ENCODE assay signal across 14 cellular contexts in genomic region chr2:113980946-113981345, GRCh38.
DNase-seq lines count a peak whose midpoint lies in the region; ATAC-seq and TF ChIP-seq lines count a peak whose summit lies in the region.
"Had no signal": no experiment of that assay in that cellular context is flagged by ENCODE, and none has a peak within 500 bp of the region (broad histone marks: within the 10 kb centered on the region; RNA-seq: fewer than 3 reads in every experiment).

No MANE protein-coding gene starts in this region.

- peaks cover 10% of the 10 kb centered on the region for H3K4me1 Mint-ChIP-seq in activated CD8-positive, alpha-beta T cell treated with anti-CD3 and anti-CD28 coated beads, Interleukin-2, amount 10 ng/mL, durations not matched to agents 7 days and 5 days (ENCODE audit: low read depth)
- H3K4me1 Mint-ChIP-seq: nephron had no signal

- H3K9ac ChIP-seq in HUES48 (ENCODE audit: low read depth, low read length) = no peak overlapping the region

- no peaks in the 10 kb centered on the region for H3K27me3 Mint-ChIP-seq in activated CD8-positive, alpha-beta T cell treated with anti-CD3 and anti-CD28 coated beads, Interleukin-2, amount 10 ng/mL, durations not matched to agents 7 days and 5 days (ENCODE audit: low read depth)
- H3K27me3 Mint-ChIP-seq: stimulated activated naive CD8-positive, alpha-beta T cell treated with anti-CD3 and anti-CD28 coated beads, Interleukin-15, Interleukin-2, amounts not matched to agents 100 ng/mL and 50 ng/mL, for 24 hours had no signal

- no peaks in the 10 kb centered on the region for H3K36me3 ChIP-seq in HUES48 (ENCODE audit: control insufficient read depth, insufficient read depth, low read length)

- no peak overlapping the region for H3K4me3 Mint-ChIP-seq in activated CD8-positive, alpha-beta T cell treated with anti-CD3 and anti-CD28 coated beads, Interleukin-2, amount 10 ng/mL, durations not matched to agents 7 days and 5 days
- H3K4me3 Mint-ChIP-seq: H9; nephron; stimulated activated naive CD8-positive, alpha-beta T cell treated with anti-CD3 and anti-CD28 coated beads, Interleukin-15, Interleukin-2, amounts not matched to agents 100 ng/mL and 50 ng/mL, for 24 hours had no signal

- H3K9me3 Mint-ChIP-seq in activated CD8-positive, alpha-beta T cell treated with anti-CD3 and anti-CD28 coated beads, Interleukin-2, amount 10 ng/mL, durations not matched to agents 7 days and 5 days (ENCODE audit: insufficient read depth) = no peaks in the 10 kb centered on the region
- H3K9me3 Mint-ChIP-seq: stimulated activated naive CD8-positive, alpha-beta T cell treated with anti-CD3 and anti-CD28 coated beads, Interleukin-15, Interleukin-2, amounts not matched to agents 100 ng/mL and 50 ng/mL, for 24 hours had no signal

- DNase-seq in AG20443 (ENCODE audit: low spot score) (peak; percentile 53), choroid plexus epithelial cell (ENCODE audit: low read depth) (peak; percentile 61), islet precursor cell (peak; percentile 68), SK-N-DZ (ENCODE audit: low spot score) (no peak), SIG-M5 treated with dmso at 0.1 percent for 504 hours (lab: John Stamatoyannopoulos, UW; ENCODE audit: unreplicated experiment) (no peak)
- no peak for DNase-seq in activated CD8-positive, alpha-beta T cell treated with anti-CD3 and anti-CD28 coated beads, Interleukin-2, amount 10 ng/mL, durations not matched to agents 7 days and 5 days
- DNase-seq in effector CD4-positive, alpha-beta T cell = no peak
- DNase-seq: activated T-cell treated with anti-CD3 and anti-CD28 coated beads for 4 hours, H9, left colon had no signal

- H3K4me3 ChIP-seq in HUES48 (ENCODE audit: low read depth, low read length) = peak overlapping the region; percentile 24; the same call in 1 of the 2 replicates
- H3K4me3 ChIP-seq in choroid plexus epithelial cell (ENCODE audit: low read depth, low read length) = no peak overlapping the region

- ATAC-seq in activated CD8-positive, alpha-beta T cell treated with anti-CD3 and anti-CD28 coated beads, Interleukin-2, amount 10 ng/mL, durations not matched to agents 7 days and 5 days = no peak
- ATAC-seq: left colon had no signal

- no peak overlapping the region for H3K27ac ChIP-seq in HUES48 (ENCODE audit: low read depth, low read length)
- H3K27ac ChIP-seq: C4-2B had no signal

- H3K9me3 ChIP-seq in HUES48 (ENCODE audit: control insufficient read depth, insufficient read depth, low read length) = peaks cover 49% of the 10 kb centered on the region

- H3K4me1 ChIP-seq in HUES48 (ENCODE audit: control insufficient read depth, insufficient read depth, low read length) = no peaks in the 10 kb centered on the region

- POLR2A ChIA-PET in activated CD8-positive, alpha-beta T cell treated with anti-CD3 and anti-CD28 coated beads, Interleukin-2, amount 10 ng/mL, durations not matched to agents 7 days and 5 days (lab: Charles Lee) = no interaction called here

- no peak for TF ChIP-seq CTCF in choroid plexus epithelial cell (conservative IDR thresholded peaks at IDR 0.05; ENCODE audit: low read depth, low read length)

- CTCF ChIA-PET in activated CD8-positive, alpha-beta T cell treated with anti-CD3 and anti-CD28 coated beads, Interleukin-2, amount 10 ng/mL, durations not matched to agents 7 days and 5 days (lab: Charles Lee) = interaction anchor here (1.0 to 1.4 kb wide), 3 partner anchors 24 to 224 kb away, joined by 3 to 5 read pairs (median 4); no protein-coding TSS in a partner anchor

- no peak overlapping the region for H3K27ac Mint-ChIP-seq in activated CD8-positive, alpha-beta T cell treated with anti-CD3 and anti-CD28 coated beads, Interleukin-2, amount 10 ng/mL, durations not matched to agents 7 days and 5 days
- H3K27ac Mint-ChIP-seq: nephron; stimulated activated naive CD8-positive, alpha-beta T cell treated with anti-CD3 and anti-CD28 coated beads, Interleukin-15, Interleukin-2, amounts not matched to agents 100 ng/mL and 50 ng/mL, for 24 hours had no signal

- no peaks in the 10 kb centered on the region for H3K27me3 ChIP-seq in HUES48 (ENCODE audit: control insufficient read depth, insufficient read depth, low read length)

- no peaks in the 10 kb centered on the region for H3K36me3 Mint-ChIP-seq in activated CD8-positive, alpha-beta T cell treated with anti-CD3 and anti-CD28 coated beads, Interleukin-2, amount 10 ng/mL, durations not matched to agents 7 days and 5 days (ENCODE audit: low read depth)

Comparison
In these comparisons a context has a peak if more than half of its experiments do, and no peak if none do; other contexts are left out.
1. DNase-seq: peak in AG20443 (single experiment), choroid plexus epithelial cell (single experiment) and islet precursor cell (single experiment); none in SK-N-DZ (single experiment), activated CD8-positive, alpha-beta T cell treated with anti-CD3 and anti-CD28 coated beads, Interleukin-2, amount 10 ng/mL, durations not matched to agents 7 days and 5 days (single experiment), effector CD4-positive, alpha-beta T cell (single experiment) and SIG-M5 treated with dmso at 0.1 percent for 504 hours (single experiment).